32 cellular contexts compared by ENCODE assay signal in the genomic region with DNA sequence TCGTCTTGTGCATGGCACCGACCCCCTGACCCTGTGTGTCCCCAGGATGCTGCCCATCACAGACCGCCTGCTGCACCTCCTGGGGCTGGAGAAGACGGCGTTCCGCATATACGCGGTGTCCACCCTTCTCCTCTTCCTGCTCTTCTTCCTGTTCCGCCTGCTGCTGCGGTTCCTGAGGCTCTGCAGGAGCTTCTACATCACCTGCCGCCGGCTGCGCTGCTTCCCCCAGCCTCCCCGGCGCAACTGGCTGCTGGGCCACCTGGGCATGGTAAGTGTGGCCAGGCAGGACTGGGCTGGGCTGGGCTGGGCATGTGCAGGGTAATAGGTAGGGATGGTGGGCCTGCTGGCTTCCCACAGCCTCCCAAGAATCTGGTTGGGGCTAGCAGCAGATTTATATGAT. TPM values are rescaled to one million over a fixed set of nuclear protein-coding genes. Genes with fewer than 3 reads are reported as not detected.
"Had no signal": no experiment of that assay in that cellular context is flagged by ENCODE, and none has a peak within 500 bp of the region (broad histone marks: within the 10 kb centered on the region; RNA-seq: fewer than 3 reads in every experiment).

No MANE protein-coding gene starts in this region.

- H3K9me3 ChIP-seq: gastrocnemius medialis had no signal

- H3K4me3 ChIP-seq: esophagus muscularis mucosa, gastrocnemius medialis, heart left ventricle had no signal

- FAIRE-seq: astrocyte, bronchial epithelial cell, colon had no signal

- H3K27me3 ChIP-seq: brain microvascular endothelial cell, foreskin keratinocyte, gastrocnemius medialis had no signal

- DNase-seq: activated CD4-positive, alpha-beta memory T cell treated with anti-CD3 and anti-CD28 coated beads for 36 hours; activated CD4-positive, alpha-beta T cell treated with anti-CD3 and anti-CD28 coated beads for 36 hours; activated CD4-positive, alpha-beta T cell treated with anti-CD3 and anti-CD28 coated beads, Interleukin-2, amount 10 ng/mL, durations not matched to agents 24 days and 14 days; activated CD4-positive, CD25-positive, alpha-beta regulatory T cell; activated CD4-positive, CD25-positive, alpha-beta regulatory T cell treated with anti-CD3 and anti-CD28 coated beads, Interleukin-2, amount 50 U/mL, for 72 hours; activated CD8-positive, alpha-beta memory T cell treated with anti-CD3 and anti-CD28 coated beads for 24 hours; activated effector memory CD4-positive, alpha-beta T cell treated with Interleukin-2 at 50 U/mL for 16 hours; activated gamma-delta T cell treated with Interleukin-2 at 50 U/mL for 16 hours; activated naive CD4-positive, alpha-beta T cell treated with anti-CD3 and anti-CD28 coated beads, Interleukin-2, amount 50 U/mL, for 16 hours; activated naive CD4-positive, alpha-beta T cell treated with Interleukin-2 at 50 U/mL for 16 hours; activated T-cell treated with anti-CD3 and anti-CD28 coated beads, Interleukin-2, amount 50 U/mL, for 4 hours; amniotic stem cell; anterior cingulate cortex; brain microvascular endothelial cell; cortex of kidney; dermis blood vessel endothelial cell; effector CD4-positive, alpha-beta T cell; effector memory CD8-positive, alpha-beta T cell; erythroblast; foreskin keratinocyte; gastrocnemius medialis; glutamatergic neuron; T-helper 1 cell; T-helper 17 cell had no signal

- ATAC-seq: activated CD4-positive, alpha-beta T cell treated with anti-CD3 and anti-CD28 coated beads for 36 hours; activated T-cell treated with anti-CD3 and anti-CD28 coated beads, Interleukin-2, amount 50 U/mL, for 4 hours; activated T-helper 17 cell treated with anti-CD3 and anti-CD28 coated beads, Interleukin-2, amount 50 U/mL, for 72 hours; effector memory CD8-positive, alpha-beta T cell; foreskin keratinocyte; gastrocnemius medialis; heart left ventricle; T-helper 17 cell had no signal

- H3K27ac ChIP-seq: brain microvascular endothelial cell, esophagus muscularis mucosa, foreskin keratinocyte, gastrocnemius medialis, heart left ventricle had no signal

- H3K4me1 ChIP-seq: esophagus muscularis mucosa, foreskin keratinocyte, gastrocnemius medialis, heart left ventricle had no signal

- H3K36me3 ChIP-seq: brain microvascular endothelial cell, esophagus muscularis mucosa, gastrocnemius medialis, heart left ventricle had no signal

RNA-seq across cellular contexts. Expression of gene CYP4F22, which starts 17.0 kb away (rescaled TPM):
- total RNA-seq: astrocyte, bronchial epithelial cell, cardiac septum, chondrocyte, dermis blood vessel endothelial cell, esophagus muscularis mucosa had no signal
- polyA plus RNA-seq: heart left ventricle had no signal

RNA-seq across cellular contexts. Expression of gene PGLYRP2, which starts 46.0 kb away (rescaled TPM):
- total RNA-seq: activated CD4-positive, alpha-beta T cell treated with anti-CD3 and anti-CD28 coated beads, Interleukin-2, amount 10 ng/mL, durations not matched to agents 24 days and 14 days; astrocyte; bronchial epithelial cell; cardiac septum; chondrocyte; dermis blood vessel endothelial cell; esophagus muscularis mucosa; foreskin keratinocyte; gastrocnemius medialis; heart left ventricle; T-helper 17 cell had no signal
- polyA plus RNA-seq: foreskin keratinocyte, heart left ventricle had no signal
